ENCODE assay signal across 8 cellular contexts in the genomic region with DNA sequence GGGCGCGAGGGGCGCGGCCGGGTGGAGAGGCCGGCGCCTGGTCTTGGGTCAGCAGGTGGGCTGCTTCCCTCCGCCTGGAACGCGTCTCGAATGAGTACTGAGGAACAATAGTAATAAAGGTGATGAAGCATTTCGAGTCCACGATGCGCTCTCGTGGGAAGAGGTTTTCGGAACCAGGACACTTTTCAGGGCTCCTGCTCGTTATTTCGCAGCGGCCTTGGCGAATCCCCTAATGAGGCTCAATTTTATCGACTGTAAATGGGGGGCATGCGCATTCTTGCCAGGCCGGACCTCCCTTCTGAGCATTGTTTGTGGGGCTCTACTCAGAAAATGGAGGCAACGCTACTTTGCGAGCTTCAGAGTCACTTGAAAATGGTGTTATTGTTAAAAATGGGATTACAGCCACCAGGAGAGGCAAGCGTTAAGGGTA. TPM values are rescaled to one million over a fixed set of nuclear protein-coding genes. Genes with fewer than 3 reads are reported as not detected.
DNase-seq lines count a peak whose midpoint lies in the region; ATAC-seq and TF ChIP-seq lines count a peak whose summit lies in the region.

No MANE protein-coding gene starts in this region.

- no peaks in the 10 kb centered on the region for H3K27me3 ChIP-seq in testis

- WGBS in testis, 2 donors: 1 to 2% methylated on average over 22 to 26 of the region's 26 CpGs

- no peak for DNase-seq in T-helper 2 cell treated with Interferon-gamma antibody and Interleukin-4, amounts not matched to agents 5 μg/mL and 100 μg/mL, for 36 hours (ENCODE audit: low spot score)
- DNase-seq in T-helper 2 cell: no peak
- no peak for DNase-seq in activated CD8-positive, alpha-beta T cell treated with anti-CD3 and anti-CD28 coated beads, Interleukin-2, amount 10 ng/mL, durations not matched to agents 7 days and 5 days
- no peak for DNase-seq in immature natural killer cell
- DNase-seq in testis: no peak
- DNase-seq in posterior vena cava (ENCODE audit: low spot score): no peak
- no peak for DNase-seq in islet precursor cell
- no peak for DNase-seq in NCI-H345 (lab: John Stamatoyannopoulos, UW)

- intact Hi-C loops in testis (cut with DNase I; ENCODE audit: low total_unique reads) (no loop called here), posterior vena cava (cut with DNase I) (no loop called here)

- peak overlapping the region; percentile 100 for H3K27ac Mint-ChIP-seq in T-helper 2 cell treated with Interferon-gamma antibody and Interleukin-4, amounts not matched to agents 5 μg/mL and 100 μg/mL, for 36 hours
- H3K27ac Mint-ChIP-seq in activated CD8-positive, alpha-beta T cell treated with anti-CD3 and anti-CD28 coated beads, Interleukin-2, amount 10 ng/mL, durations not matched to agents 7 days and 5 days: peak overlapping the region; percentile 98
- H3K27ac Mint-ChIP-seq in immature natural killer cell: peak overlapping the region; percentile 81 to 100 (median 98)

- peaks cover 24% of the 10 kb centered on the region for H3K4me1 Mint-ChIP-seq in T-helper 2 cell treated with Interferon-gamma antibody and Interleukin-4, amounts not matched to agents 5 μg/mL and 100 μg/mL, for 36 hours (ENCODE audit: low read depth)
- peaks cover 46% of the 10 kb centered on the region for H3K4me1 Mint-ChIP-seq in activated CD8-positive, alpha-beta T cell treated with anti-CD3 and anti-CD28 coated beads, Interleukin-2, amount 10 ng/mL, durations not matched to agents 7 days and 5 days (ENCODE audit: low read depth)
- H3K4me1 Mint-ChIP-seq in immature natural killer cell: peaks cover 36 to 59% of the 10 kb centered on the region in 2 donors

- TF ChIP-seq CTCF in testis (IDR thresholded peaks at IDR 0.05): no peak

- POLR2A ChIA-PET in activated CD8-positive, alpha-beta T cell treated with anti-CD3 and anti-CD28 coated beads, Interleukin-2, amount 10 ng/mL, durations not matched to agents 7 days and 5 days (lab: Charles Lee): interaction anchor here (0.6 to 1.5 kb wide), 9 partner anchors 8 to 322 kb away, joined by 3 to 7 read pairs (median 3); a partner anchor contains a TSS

- peaks cover 13% of the 10 kb centered on the region for H3K4me1 ChIP-seq in testis

- H3K36me3 ChIP-seq in testis (ENCODE audit: low read depth, missing control alignments): no peaks in the 10 kb centered on the region

- peak overlapping the region; percentile 72 to 99 for H3K27ac ChIP-seq in testis

- no peaks in the 10 kb centered on the region for H3K9me3 Mint-ChIP-seq in T-helper 2 cell treated with Interferon-gamma antibody and Interleukin-4, amounts not matched to agents 5 μg/mL and 100 μg/mL, for 36 hours
- no peaks in the 10 kb centered on the region for H3K9me3 Mint-ChIP-seq in activated CD8-positive, alpha-beta T cell treated with anti-CD3 and anti-CD28 coated beads, Interleukin-2, amount 10 ng/mL, durations not matched to agents 7 days and 5 days (ENCODE audit: insufficient read depth)
- no peaks in the 10 kb centered on the region for H3K9me3 Mint-ChIP-seq in immature natural killer cell

- no peaks in the 10 kb centered on the region for H3K9me3 ChIP-seq in testis

- no peaks in the 10 kb centered on the region for H3K27me3 Mint-ChIP-seq in T-helper 2 cell treated with Interferon-gamma antibody and Interleukin-4, amounts not matched to agents 5 μg/mL and 100 μg/mL, for 36 hours (ENCODE audit: low read depth)
- no peaks in the 10 kb centered on the region for H3K27me3 Mint-ChIP-seq in activated CD8-positive, alpha-beta T cell treated with anti-CD3 and anti-CD28 coated beads, Interleukin-2, amount 10 ng/mL, durations not matched to agents 7 days and 5 days (ENCODE audit: low read depth)
- H3K27me3 Mint-ChIP-seq in immature natural killer cell (ENCODE audit: low read depth in 3 of 3): peaks cover 5 to 14% (median 12%) of the 10 kb centered on the region in 3 donors

- CTCF ChIA-PET in activated CD8-positive, alpha-beta T cell treated with anti-CD3 and anti-CD28 coated beads, Interleukin-2, amount 10 ng/mL, durations not matched to agents 7 days and 5 days (lab: Charles Lee): interaction anchor here (1.0 to 1.6 kb wide), 3 partner anchors 10 to 31 kb away, joined by 3 to 4 read pairs (median 3); no protein-coding TSS in a partner anchor

- peak overlapping the region; percentile 100 for H3K4me3 Mint-ChIP-seq in T-helper 2 cell treated with Interferon-gamma antibody and Interleukin-4, amounts not matched to agents 5 μg/mL and 100 μg/mL, for 36 hours
- peak overlapping the region; percentile 92 for H3K4me3 Mint-ChIP-seq in activated CD8-positive, alpha-beta T cell treated with anti-CD3 and anti-CD28 coated beads, Interleukin-2, amount 10 ng/mL, durations not matched to agents 7 days and 5 days
- H3K4me3 Mint-ChIP-seq in immature natural killer cell: peak overlapping the region; percentile 97 to 100 (median 100)

- H3K36me3 Mint-ChIP-seq in T-helper 2 cell treated with Interferon-gamma antibody and Interleukin-4, amounts not matched to agents 5 μg/mL and 100 μg/mL, for 36 hours (ENCODE audit: low read depth): peaks cover 45% of the 10 kb centered on the region
- H3K36me3 Mint-ChIP-seq in activated CD8-positive, alpha-beta T cell treated with anti-CD3 and anti-CD28 coated beads, Interleukin-2, amount 10 ng/mL, durations not matched to agents 7 days and 5 days (ENCODE audit: low read depth): peaks cover 62% of the 10 kb centered on the region
- peaks cover 4 to 10% (median 4%) of the 10 kb centered on the region in 3 donors for H3K36me3 Mint-ChIP-seq in immature natural killer cell

- no peak for TF ChIP-seq POLR2A in testis (IDR thresholded peaks at IDR 0.05)

- no peak for ATAC-seq in activated CD8-positive, alpha-beta T cell treated with anti-CD3 and anti-CD28 coated beads, Interleukin-2, amount 10 ng/mL, durations not matched to agents 7 days and 5 days

- H3K4me3 ChIP-seq in testis: peak overlapping the region; percentile 93 to 94

RNA-seq across cellular contexts. Expression of a gene that starts 1.2 kb away (rescaled TPM):
- 10 to 100 TPM; 57.4 to 59.6 TPM for total RNA-seq in activated CD8-positive, alpha-beta T cell treated with anti-CD3 and anti-CD28 coated beads, Interleukin-2, amount 10 ng/mL, durations not matched to agents 7 days and 5 days
- 10 to 100 TPM in 2 of 3 donors, 1 to 10 TPM in 1; 6.0 to 23.7 (median 10.5) TPM for polyA plus RNA-seq in immature natural killer cell
- 10 to 100 TPM; 85.2 to 87.5 TPM for total RNA-seq in testis
- polyA plus RNA-seq in testis (ENCODE audit: insufficient read depth, low read depth, low replicate concordance): 52.6 TPM
- total RNA-seq in posterior vena cava: 10 to 100 TPM; 37.8 to 43.5 TPM
